Comparison of ENCODE assay signal across 8 cellular contexts in genomic region chr2:27428978-27429541, GRCh38. TPM values are rescaled to one million over a fixed set of nuclear protein-coding genes. Genes with fewer than 3 reads are reported as not detected.
A peak's percentile ranks its signal among the peaks of the same experiment; 100 is the strongest.
DNase-seq lines count a peak whose midpoint lies in the region; ATAC-seq and TF ChIP-seq lines count a peak whose summit lies in the region.

No MANE protein-coding gene starts in this region.

- CTCF ChIA-PET in activated naive CD4-positive, alpha-beta T cell treated with anti-CD3 and anti-CD28 coated beads for 36 hours (lab: Charles Lee), result interaction anchor here (1.8 to 4.2 kb wide), 5 partner anchors 20 to 253 kb away, joined by 4 to 35 read pairs (median 13); partner anchors contain the start of genes PPM1G and ZNF513

- ATAC-seq in GM21381 (IDR thresholded peaks at IDR 0.05; ENCODE audit: unreplicated experiment) (peak; percentile 71), RWPE2 (ENCODE audit: low read depth) (peak; percentile 78), gastroesophageal sphincter (peak; percentile 92)

- TF ChIP-seq CTCF in RWPE2 (IDR thresholded peaks at IDR 0.05; ENCODE audit: poor library complexity, severe bottlenecking), result no peak
- no peak for TF ChIP-seq CTCF in gastroesophageal sphincter (IDR thresholded peaks at IDR 0.05)

- peaks cover 26% of the 10 kb centered on the region for H3K36me3 ChIP-seq in RWPE2 (ENCODE audit: low read depth)
- H3K36me3 ChIP-seq in gastroesophageal sphincter, result peaks cover 0 to 11% of the 10 kb centered on the region in 2 donors

- H3K27ac ChIP-seq in RWPE2 (ENCODE audit: poor library complexity, severe bottlenecking), result peak overlapping the region; percentile 76
- peak overlapping the region; percentile 96 to 99 (median 98) for H3K27ac ChIP-seq in gastroesophageal sphincter
- peak overlapping the region; percentile 88 for H3K27ac ChIP-seq in temporal lobe (ENCODE audit: low read depth, low read length)

- peaks cover 31% of the 10 kb centered on the region for H3K4me1 Mint-ChIP-seq in activated naive CD4-positive, alpha-beta T cell treated with anti-CD3 and anti-CD28 coated beads for 36 hours (ENCODE audit: low read depth)

- peak overlapping the region; percentile 98 for H3K4me3 Mint-ChIP-seq in activated naive CD4-positive, alpha-beta T cell treated with anti-CD3 and anti-CD28 coated beads for 36 hours

- H3K9me3 Mint-ChIP-seq in activated naive CD4-positive, alpha-beta T cell treated with anti-CD3 and anti-CD28 coated beads for 36 hours, result no peaks in the 10 kb centered on the region

- peaks cover 16% of the 10 kb centered on the region for H3K36me3 Mint-ChIP-seq in activated naive CD4-positive, alpha-beta T cell treated with anti-CD3 and anti-CD28 coated beads for 36 hours (ENCODE audit: low read depth)

- H3K27me3 ChIP-seq in RWPE2 (ENCODE audit: insufficient read depth, poor library complexity, severe bottlenecking) (no peaks in the 10 kb centered on the region), gastroesophageal sphincter (no peaks in the 10 kb centered on the region)

- no peaks in the 10 kb centered on the region for H3K27me3 Mint-ChIP-seq in activated naive CD4-positive, alpha-beta T cell treated with anti-CD3 and anti-CD28 coated beads for 36 hours (ENCODE audit: low read depth)

- peaks cover 20% of the 10 kb centered on the region for H3K4me1 ChIP-seq in RWPE2 (ENCODE audit: insufficient read depth, poor library complexity, severe bottlenecking)
- H3K4me1 ChIP-seq in gastroesophageal sphincter, result peaks cover 6 to 50% (median 19%) of the 10 kb centered on the region in 3 donors

- WGBS in gastroesophageal sphincter (ENCODE audit: low coverage in 1 of 2), 2 donors, result 0 to 3% methylated on average over 2 to 8 of the region's 51 CpGs

- TF ChIP-seq EP300 in gastroesophageal sphincter (IDR thresholded peaks at IDR 0.05), result no peak

- no peaks in the 10 kb centered on the region for H3K9me3 ChIP-seq in RWPE2 (ENCODE audit: severe bottlenecking)
- H3K9me3 ChIP-seq in gastroesophageal sphincter, result no peaks in the 10 kb centered on the region

- H3K4me3 ChIP-seq in RWPE2 (ENCODE audit: severe bottlenecking) (peak overlapping the region; percentile 97), gastroesophageal sphincter (peak overlapping the region; percentile 91 to 100)

- DNase-seq in DMS53 treated with DMSO at 0.1 percent for 48 hours (lab: John Stamatoyannopoulos, UW; ENCODE audit: unreplicated experiment) (peak; percentile 60), HT1080 (ENCODE audit: low read depth) (peak; percentile 85), RWPE2 (ENCODE audit: low spot score) (no peak), nucleus accumbens (lab: John Stamatoyannopoulos, UW) (peak in 53 of 56 donors; percentile 6 to 89 (median 76))
- DNase-seq in activated naive CD4-positive, alpha-beta T cell treated with anti-CD3 and anti-CD28 coated beads for 36 hours, result peak; percentile 67

- intact Hi-C loops in activated naive CD4-positive, alpha-beta T cell treated with anti-CD3 and anti-CD28 coated beads for 36 hours (cut with micrococcal nuclease), result loop anchor here (1.0 to 2.0 kb wide), 11 partner anchors 20 to 379 kb away; partner anchors contain the start of genes ATRAID, CCDC121, EIF2B4 and GPN1

- no peak for TF ChIP-seq POLR2A in gastroesophageal sphincter (IDR thresholded peaks at IDR 0.05)

- H3K27ac Mint-ChIP-seq in activated naive CD4-positive, alpha-beta T cell treated with anti-CD3 and anti-CD28 coated beads for 36 hours, result peak overlapping the region; percentile 93

RNA-seq across cellular contexts. Expression of gene NRBP1, which starts 0.6 kb away (rescaled TPM):
- total RNA-seq in HT1080 (2014; rRNA removed; shearing (Covaris generic)), result 55.7 and 64.2 TPM in 2 replicates
- 81.5 and 83.9 TPM in 2 replicates for polyA plus RNA-seq in HT1080 (2015; cell fraction: cytosol; rRNA removed)
- polyA plus RNA-seq in HT1080 (2015; cell fraction: nucleus; rRNA removed), result 99.9 and 101 TPM in 2 replicates
- total RNA-seq in activated naive CD4-positive, alpha-beta T cell treated with anti-CD3 and anti-CD28 coated beads for 36 hours, result 10 to 100 TPM; 60.0 to 63.3 TPM
- total RNA-seq in gastroesophageal sphincter (10 to 100 TPM; 78.5 to 90.7 (median 89.1) TPM), temporal lobe (56.5 TPM)

RNA-seq across cellular contexts. Expression of gene KRTCAP3, which starts 13.1 kb away (rescaled TPM):
- 0.34 and 0.50 TPM in 2 replicates for total RNA-seq in HT1080 (2014; rRNA removed; shearing (Covaris generic))
- 0.36 TPM in 1 of 2 replicates, not detected in the other for polyA plus RNA-seq in HT1080 (2015; cell fraction: cytosol; rRNA removed)
- polyA plus RNA-seq in HT1080 (2015; cell fraction: nucleus; rRNA removed), result 4.5 and 5.6 TPM in 2 replicates
- total RNA-seq in activated naive CD4-positive, alpha-beta T cell treated with anti-CD3 and anti-CD28 coated beads for 36 hours, result 1 to 10 TPM; 5.0 to 6.7 TPM
- total RNA-seq in gastroesophageal sphincter (1 to 10 TPM in 1 of 4 donors, under 1 TPM in 1, not detected in 2; 0.94 to 1.1 TPM), temporal lobe (0.25 TPM)

RNA-seq across cellular contexts. Expression of gene PPM1G, which starts 19.7 kb away (rescaled TPM):
- 208 and 219 TPM in 2 replicates for total RNA-seq in HT1080 (2014; rRNA removed; shearing (Covaris generic))
- 141 and 157 TPM in 2 replicates for polyA plus RNA-seq in HT1080 (2015; cell fraction: cytosol; rRNA removed)
- 115 TPM in 2 replicates for polyA plus RNA-seq in HT1080 (2015; cell fraction: nucleus; rRNA removed)
- 100 to 1,000 TPM in 1 of 2 experiments, 10 to 100 TPM in 1; 92.3 to 101 TPM for total RNA-seq in activated naive CD4-positive, alpha-beta T cell treated with anti-CD3 and anti-CD28 coated beads for 36 hours
- total RNA-seq in gastroesophageal sphincter (10 to 100 TPM; 50.2 to 74.2 (median 58.8) TPM), temporal lobe (47.7 TPM)

RNA-seq across cellular contexts. Expression of gene ZNF513, which starts 48.5 kb away (rescaled TPM):
- total RNA-seq in HT1080 (2014; rRNA removed; shearing (Covaris generic)), result 2.4 and 3.1 TPM in 2 replicates
- polyA plus RNA-seq in HT1080 (2015; cell fraction: cytosol; rRNA removed), result 8.6 and 9.5 TPM in 2 replicates
- 23.8 and 31.5 TPM in 2 replicates for polyA plus RNA-seq in HT1080 (2015; cell fraction: nucleus; rRNA removed)
- total RNA-seq in activated naive CD4-positive, alpha-beta T cell treated with anti-CD3 and anti-CD28 coated beads for 36 hours, result 1 to 10 TPM; 4.9 to 5.2 TPM
- 10 to 100 TPM in 2 of 4 donors, 1 to 10 TPM in 2; 6.6 to 16.3 (median 11.0) TPM for total RNA-seq in gastroesophageal sphincter
- 9.1 TPM for total RNA-seq in temporal lobe

RNA-seq across cellular contexts. Expression of gene SNX17, which starts 58.6 kb away (rescaled TPM):
- 122 and 140 TPM in 2 replicates for total RNA-seq in HT1080 (2014; rRNA removed; shearing (Covaris generic))
- polyA plus RNA-seq in HT1080 (2015; cell fraction: cytosol; rRNA removed), result 115 and 116 TPM in 2 replicates
- 112 and 114 TPM in 2 replicates for polyA plus RNA-seq in HT1080 (2015; cell fraction: nucleus; rRNA removed)
- total RNA-seq in activated naive CD4-positive, alpha-beta T cell treated with anti-CD3 and anti-CD28 coated beads for 36 hours, result 10 to 100 TPM; 68.5 to 75.5 TPM
- total RNA-seq in gastroesophageal sphincter (100 to 1,000 TPM; 104 to 130 (median 118) TPM), temporal lobe (38.8 TPM)
